ENCODE assay signal across 19 cellular contexts in the genomic region with DNA sequence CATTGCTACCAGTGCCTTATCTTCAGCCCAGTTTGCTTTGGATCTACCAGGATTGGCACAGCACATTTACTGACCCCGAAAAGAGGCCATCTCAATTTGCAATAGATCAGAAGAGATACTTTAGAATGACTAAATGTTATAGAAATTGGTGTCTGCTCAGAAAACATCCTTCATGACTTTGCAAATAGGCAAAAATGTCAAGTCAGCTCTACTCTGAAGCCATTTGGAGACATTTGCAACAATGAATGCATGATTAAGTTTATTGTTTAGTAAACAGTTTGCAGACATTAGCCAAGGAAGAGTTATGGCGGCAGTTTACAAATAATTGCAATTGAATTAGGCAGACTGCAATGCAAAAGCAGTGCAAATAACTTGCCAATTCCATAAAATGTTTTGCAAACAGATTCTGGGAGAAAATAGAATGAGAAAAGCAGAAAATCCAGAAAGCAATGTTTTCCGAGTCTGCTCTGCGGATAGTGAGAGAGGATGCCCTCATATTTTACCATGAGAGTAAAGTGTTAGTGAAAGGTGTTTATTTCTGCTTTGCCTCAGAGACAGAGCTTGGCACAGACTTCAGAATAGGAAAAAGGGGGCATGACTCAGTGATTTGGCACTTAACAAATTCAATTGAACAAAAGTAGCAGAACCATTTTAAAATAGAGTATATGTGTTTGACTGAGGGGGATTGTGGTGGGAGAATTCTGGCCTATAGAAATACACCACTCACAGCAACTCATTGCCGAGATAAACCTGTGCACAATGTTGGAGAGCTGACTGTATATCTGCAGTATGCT.
DNase-seq lines count a peak whose midpoint lies in the region; ATAC-seq, FAIRE-seq and TF ChIP-seq lines count a peak whose summit lies in the region.
"Had no signal": no experiment of that assay in that cellular context is flagged by ENCODE, and none has a peak within 500 bp of the region (broad histone marks: within the 10 kb centered on the region; RNA-seq: fewer than 3 reads in every experiment).

No MANE protein-coding gene starts in this region.

- H3K4me1 Mint-ChIP-seq in MCF 10A (ENCODE audit: insufficient read depth, unreplicated experiment): peaks cover 14% of the 10 kb centered on the region
- H3K4me1 Mint-ChIP-seq in astrocyte (ENCODE audit: low read depth, unreplicated experiment): peaks cover 25% of the 10 kb centered on the region
- H3K4me1 Mint-ChIP-seq in WTC11: peaks cover 15% of the 10 kb centered on the region
- H3K4me1 Mint-ChIP-seq: CD14-positive monocyte; stimulated activated naive B cell treated with anti-CD40 and anti-IgM and Interleukin-4, amounts not matched to agents 10 μg/mL and 1 μg/mL and 100 μg/mL, for 72 hours had no signal

- no peak for FAIRE-seq in astrocyte (lab: Jason Lieb, UNC)
- FAIRE-seq in urothelium cell line (lab: Jason Lieb, UNC): no peak

- no peak overlapping the region for H3K9ac ChIP-seq in astrocyte (ENCODE audit: low read length)

- intact Hi-C loops in MCF 10A (cut with micrococcal nuclease): no loop called here
- intact Hi-C loops in breast epithelium (cut with DNase I; ENCODE audit: low total_unique reads): no loop called here

- no peak overlapping the region for H2AFZ ChIP-seq in astrocyte (ENCODE audit: low read depth, low read length)

- H3K27ac Mint-ChIP-seq in MCF 10A (ENCODE audit: low read depth, unreplicated experiment) (no peak overlapping the region), astrocyte (ENCODE audit: unreplicated experiment) (no peak overlapping the region), WTC11 (no peak overlapping the region)
- H3K27ac Mint-ChIP-seq: activated naive CD8-positive, alpha-beta T cell treated with anti-CD3 and anti-CD28 coated beads, Interleukin-2, amount 50 U/mL, for 24 hours; CD14-positive monocyte; stimulated activated naive B cell treated with anti-CD40 and anti-IgM and Interleukin-4, amounts not matched to agents 10 μg/mL and 1 μg/mL and 100 μg/mL, for 72 hours had no signal

- H3K27me3 ChIP-seq in breast epithelium: no peaks in the 10 kb centered on the region
- no peaks in the 10 kb centered on the region for H3K27me3 ChIP-seq in astrocyte (ENCODE audit: insufficient read depth, low read length)
- H3K27me3 ChIP-seq: SJSA1, tibial artery had no signal

- no peaks in the 10 kb centered on the region for H3K9me3 Mint-ChIP-seq in MCF 10A (ENCODE audit: unreplicated experiment)
- peaks cover 2% of the 10 kb centered on the region for H3K9me3 Mint-ChIP-seq in astrocyte (ENCODE audit: unreplicated experiment)
- no peaks in the 10 kb centered on the region for H3K9me3 Mint-ChIP-seq in WTC11
- H3K9me3 Mint-ChIP-seq: activated naive CD8-positive, alpha-beta T cell treated with anti-CD3 and anti-CD28 coated beads, Interleukin-2, amount 50 U/mL, for 24 hours; central memory CD8-positive, alpha-beta T cell had no signal

- H3K27ac ChIP-seq in breast epithelium (no peak overlapping the region), astrocyte (ENCODE audit: low read depth, low read length) (no peak overlapping the region)
- H3K27ac ChIP-seq: SJSA1, tibial artery had no signal

- no peaks in the 10 kb centered on the region for H3K79me2 ChIP-seq in astrocyte (ENCODE audit: insufficient read depth, low read length)

- no peaks in the 10 kb centered on the region for H3K36me3 Mint-ChIP-seq in MCF 10A (ENCODE audit: insufficient read depth, unreplicated experiment)
- H3K36me3 Mint-ChIP-seq in astrocyte (ENCODE audit: low read depth, unreplicated experiment): no peaks in the 10 kb centered on the region
- H3K36me3 Mint-ChIP-seq in WTC11: no peaks in the 10 kb centered on the region
- H3K36me3 Mint-ChIP-seq: CD14-positive monocyte; stimulated activated naive B cell treated with anti-CD40 and anti-IgM and Interleukin-4, amounts not matched to agents 10 μg/mL and 1 μg/mL and 100 μg/mL, for 72 hours had no signal

- H3K4me1 ChIP-seq in breast epithelium: no peaks in the 10 kb centered on the region
- peaks cover 4% of the 10 kb centered on the region for H3K4me1 ChIP-seq in astrocyte (ENCODE audit: insufficient read depth, low read length)

- H3K4me3 Mint-ChIP-seq in MCF 10A (ENCODE audit: unreplicated experiment) (no peak overlapping the region), astrocyte (ENCODE audit: unreplicated experiment) (no peak overlapping the region), WTC11 (no peak overlapping the region)
- H3K4me3 Mint-ChIP-seq: activated naive CD8-positive, alpha-beta T cell treated with anti-CD3 and anti-CD28 coated beads, Interleukin-2, amount 50 U/mL, for 24 hours; central memory CD8-positive, alpha-beta T cell; stimulated activated naive B cell treated with anti-CD40 and anti-IgM and Interleukin-4, amounts not matched to agents 10 μg/mL and 1 μg/mL and 100 μg/mL, for 72 hours had no signal

- DNase-seq in MCF 10A (ENCODE audit: unreplicated experiment) (peak; percentile 36), breast epithelium (ENCODE audit: low spot score in 2 of 2) (no peak), astrocyte (ENCODE audit: low read depth) (peak; percentile 50), fibroblast of peridontal ligament (ENCODE audit: extremely low read depth) (peak; percentile 37), urothelium cell line (ENCODE audit: low spot score) (peak; percentile 42), WTC11 (ENCODE audit: low spot score) (no peak)
- DNase-seq: activated naive CD8-positive, alpha-beta T cell treated with anti-CD3 and anti-CD28 coated beads, Interleukin-2, amount 50 U/mL, for 24 hours; effector memory CD4-positive, alpha-beta T cell; foreskin melanocyte; left cardiac atrium; NCI-H2029; NCI-H69; stimulated activated naive B cell treated with anti-CD40 and anti-IgM and Interleukin-4, amounts not matched to agents 10 μg/mL and 1 μg/mL and 100 μg/mL, for 72 hours; tibial artery had no signal

- H3K4me3 ChIP-seq in breast epithelium (no peak overlapping the region), astrocyte (ENCODE audit: insufficient read depth, low read depth, low read length) (no peak overlapping the region)
- H3K4me3 ChIP-seq: SJSA1, tibial artery had no signal

- ATAC-seq in HG02623 (IDR thresholded peaks at IDR 0.05; ENCODE audit: unreplicated experiment) (no peak), WTC11 (no peak), HG03108 (IDR thresholded peaks at IDR 0.05; ENCODE audit: unreplicated experiment) (no peak)
- ATAC-seq: left cardiac atrium; stimulated activated naive B cell treated with anti-CD40 and anti-IgM and Interleukin-4, amounts not matched to agents 10 μg/mL and 1 μg/mL and 100 μg/mL, for 72 hours had no signal

- CTCF ChIA-PET in MCF 10A (lab: Yijun Ruan, JAX): no interaction called here
- CTCF ChIA-PET in WTC11 (lab: Charles Lee): no interaction called here

- no peak overlapping the region for H3K4me2 ChIP-seq in astrocyte (ENCODE audit: low read length)

- no peak for TF ChIP-seq POLR2A in breast epithelium (IDR thresholded peaks at IDR 0.05)

- H3K27me3 Mint-ChIP-seq in MCF 10A (ENCODE audit: insufficient read depth, unreplicated experiment) (no peaks in the 10 kb centered on the region), astrocyte (ENCODE audit: low read depth, unreplicated experiment) (no peaks in the 10 kb centered on the region), WTC11 (ENCODE audit: low read depth) (no peaks in the 10 kb centered on the region; the same call in 1 of the 2 replicates)
- H3K27me3 Mint-ChIP-seq: stimulated activated naive B cell treated with anti-CD40 and anti-IgM and Interleukin-4, amounts not matched to agents 10 μg/mL and 1 μg/mL and 100 μg/mL, for 72 hours had no signal

- H3K36me3 ChIP-seq in breast epithelium: no peaks in the 10 kb centered on the region
- H3K36me3 ChIP-seq in astrocyte (ENCODE audit: insufficient read depth, low read length): no peaks in the 10 kb centered on the region
- H3K36me3 ChIP-seq: SJSA1, tibial artery had no signal

- H3K9me3 ChIP-seq in breast epithelium: no peaks in the 10 kb centered on the region
- H3K9me3 ChIP-seq in astrocyte (ENCODE audit: insufficient read depth, low read depth, low read length): no peaks in the 10 kb centered on the region
- H3K9me3 ChIP-seq: SJSA1, tibial artery had no signal

- TF ChIP-seq CTCF in MCF 10A (IDR thresholded peaks at IDR 0.05; ENCODE audit: unreplicated experiment): no peak
- no peak for TF ChIP-seq CTCF in breast epithelium (IDR thresholded peaks at IDR 0.05)
- TF ChIP-seq CTCF in astrocyte (IDR thresholded peaks at IDR 0.05; ENCODE audit: insufficient read depth, low read depth, low read length): no peak
- no peak for TF ChIP-seq CTCF in WTC11 (IDR thresholded peaks at IDR 0.05)

- POLR2A ChIA-PET in MCF 10A (lab: Yijun Ruan, JAX) (no interaction called here), WTC11 (lab: Charles Lee) (no interaction called here)

- no peaks in the 10 kb centered on the region for H4K20me1 ChIP-seq in astrocyte (ENCODE audit: insufficient read depth, low read length)

- BruUV-seq in MCF 10A (replicated peaks; lab: Mats Ljungman, UMichigan): no TSS peak

TF ChIP-seq in WTC11, 78 proteins besides CTCF, POLR2A, EP300 and RAD21 (continues in another document):
- TF ChIP-seq ZNF425 (CRISPR knock-in tag; conservative IDR thresholded peaks at IDR 0.05): no peak
- TF ChIP-seq, protein P1, sequence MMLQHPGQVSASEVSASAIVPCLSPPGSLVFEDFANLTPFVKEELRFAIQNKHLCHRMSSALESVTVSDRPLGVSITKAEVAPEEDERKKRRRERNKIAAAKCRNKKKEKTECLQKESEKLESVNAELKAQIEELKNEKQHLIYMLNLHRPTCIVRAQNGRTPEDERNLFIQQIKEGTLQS (CRISPR knock-in tag; conservative IDR thresholded peaks at IDR 0.05): no peak

Comparison
In these comparisons a context has a peak if more than half of its experiments do, and no peak if none do; other contexts are left out.
1. DNase-seq: peak in MCF 10A (single experiment), astrocyte (single experiment), fibroblast of peridontal ligament (single experiment) and urothelium cell line (single experiment); none in breast epithelium (0 of 2) and WTC11 (single experiment).